In genomic region chr15:43370310-43370974, GRCh38 we compare ENCODE assay signal across 1 cellular context.
TF ChIP-seq lines count a peak whose summit lies in the region.

No MANE protein-coding gene starts in this region.

TF ChIP-seq in HepG2, 621 proteins besides CTCF, POLR2A, EP300 and RAD21 (continued from another document and continues in another):
- 0 out of 2 replicates have a peak, but pooled peaks have one; percentile 10 for TF ChIP-seq DRAP1 (CRISPR knock-in tag; IDR thresholded peaks at IDR 0.05)
- 0 out of 2 replicates have a peak, but pooled peaks have one; percentile 6 for TF ChIP-seq TMF1 (CRISPR knock-in tag; IDR thresholded peaks at IDR 0.05; ENCODE audit: low read depth)
- TF ChIP-seq REST (IDR thresholded peaks at IDR 0.05; ENCODE audit: borderline replicate concordance in 1 of 2, low read depth in 1 of 2, low read length in 2 of 2) = peak; percentile 30 to 84
- TF ChIP-seq FLYWCH1 (CRISPR knock-in tag; IDR thresholded peaks at IDR 0.05) = no peak
- TF ChIP-seq SAP130 (CRISPR knock-in tag; IDR thresholded peaks at IDR 0.05; ENCODE audit: low read depth) = peak; percentile 53; the same call in 1 of the 2 replicates
- 0 out of 2 replicates have a peak, but pooled peaks have one; percentile 3 for TF ChIP-seq ZSCAN29 (CRISPR knock-in tag; conservative IDR thresholded peaks at IDR 0.05)
- peak; percentile 20; the same call in 1 of the 2 replicates for TF ChIP-seq ZNF703 (CRISPR knock-in tag; IDR thresholded peaks at IDR 0.05; ENCODE audit: borderline replicate concordance)
- no peak for TF ChIP-seq JARID2 (CRISPR knock-in tag; IDR thresholded peaks at IDR 0.05; ENCODE audit: insufficient replicate concordance)
- no peak for TF ChIP-seq ZNF280B (CRISPR knock-in tag; IDR thresholded peaks at IDR 0.05; ENCODE audit: borderline replicate concordance)
- TF ChIP-seq ZNF24 (IDR thresholded peaks at IDR 0.05) = no peak
- 0 out of 4 replicates have a peak, but pooled peaks of 1 of the 2 experiments have one; percentile 2 for TF ChIP-seq HMGXB4 (CRISPR knock-in tag; IDR thresholded peaks at IDR 0.05; ENCODE audit: borderline replicate concordance in 1 of 2, low read depth in 1 of 2)
- 0 out of 2 replicates have a peak, but pooled peaks have one; percentile 34 for TF ChIP-seq ZNF616 (CRISPR knock-in tag; IDR thresholded peaks at IDR 0.05; ENCODE audit: low read depth)
- TF ChIP-seq SYNCRIP (IDR thresholded peaks at IDR 0.05; ENCODE audit: insufficient read depth, low read depth, low read length) = no peak
- TF ChIP-seq IRF9 (CRISPR knock-in tag; IDR thresholded peaks at IDR 0.05; ENCODE audit: borderline replicate concordance) = 0 out of 2 replicates have a peak, but pooled peaks have one; percentile 13
- no peak for TF ChIP-seq ADNP (CRISPR knock-in tag; IDR thresholded peaks at IDR 0.05)
- TF ChIP-seq NR0B2 (CRISPR knock-in tag; IDR thresholded peaks at IDR 0.05) = peak; percentile 17; the same call in 1 of the 2 replicates
- 0 out of 2 replicates have a peak, but pooled peaks have one; percentile 33 for TF ChIP-seq ARHGAP35 (CRISPR knock-in tag; IDR thresholded peaks at IDR 0.05; ENCODE audit: borderline replicate concordance)
- TF ChIP-seq RAD51 (IDR thresholded peaks at IDR 0.05; ENCODE audit: borderline replicate concordance) = no peak
- TF ChIP-seq ZNF354B (CRISPR knock-in tag; IDR thresholded peaks at IDR 0.05) = no peak
- TF ChIP-seq KIAA2018 (CRISPR knock-in tag; IDR thresholded peaks at IDR 0.05; ENCODE audit: borderline replicate concordance) = no peak
- TF ChIP-seq ZNF580 (CRISPR knock-in tag; IDR thresholded peaks at IDR 0.05; ENCODE audit: borderline replicate concordance, low read depth) = 0 out of 2 replicates have a peak, but pooled peaks have one; percentile 3
- no peak for TF ChIP-seq ZNF414 (CRISPR knock-in tag; IDR thresholded peaks at IDR 0.05)
- TF ChIP-seq NRL (CRISPR knock-in tag; IDR thresholded peaks at IDR 0.05; ENCODE audit: borderline replicate concordance) = peak; percentile 23; the same call in 1 of the 2 replicates
- 0 out of 2 replicates have a peak, but pooled peaks have one; percentile 34 for TF ChIP-seq ZBTB7B (CRISPR knock-in tag; IDR thresholded peaks at IDR 0.05)
- TF ChIP-seq ZKSCAN8 (CRISPR knock-in tag; IDR thresholded peaks at IDR 0.05; ENCODE audit: borderline replicate concordance) = no peak
- no peak for TF ChIP-seq TP53 (CRISPR knock-in tag; conservative IDR thresholded peaks at IDR 0.05)
- peak; percentile 7; the same call in 1 of the 2 replicates for TF ChIP-seq ZFP82 (CRISPR knock-in tag; IDR thresholded peaks at IDR 0.05; ENCODE audit: borderline replicate concordance)
- no peak for TF ChIP-seq MXI1 (IDR thresholded peaks at IDR 0.05; ENCODE audit: borderline replicate concordance, low read depth, low read length)
- no peak for TF ChIP-seq RBM22 (optimal IDR thresholded peaks at IDR 0.05; ENCODE audit: low read length)
- TF ChIP-seq ATF3 (CRISPR knock-in tag; IDR thresholded peaks at IDR 0.05) = no peak
- TF ChIP-seq HOXA3 (CRISPR knock-in tag; IDR thresholded peaks at IDR 0.05) = no peak
- no peak for TF ChIP-seq PCBP1 (IDR thresholded peaks at IDR 0.05; ENCODE audit: borderline replicate concordance, low read depth, low read length)
- TF ChIP-seq HOMEZ (CRISPR knock-in tag; IDR thresholded peaks at IDR 0.05; ENCODE audit: low read depth) = no peak
- TF ChIP-seq DNMT1 (CRISPR knock-in tag; IDR thresholded peaks at IDR 0.05) = no peak
